In the genomic region with DNA sequence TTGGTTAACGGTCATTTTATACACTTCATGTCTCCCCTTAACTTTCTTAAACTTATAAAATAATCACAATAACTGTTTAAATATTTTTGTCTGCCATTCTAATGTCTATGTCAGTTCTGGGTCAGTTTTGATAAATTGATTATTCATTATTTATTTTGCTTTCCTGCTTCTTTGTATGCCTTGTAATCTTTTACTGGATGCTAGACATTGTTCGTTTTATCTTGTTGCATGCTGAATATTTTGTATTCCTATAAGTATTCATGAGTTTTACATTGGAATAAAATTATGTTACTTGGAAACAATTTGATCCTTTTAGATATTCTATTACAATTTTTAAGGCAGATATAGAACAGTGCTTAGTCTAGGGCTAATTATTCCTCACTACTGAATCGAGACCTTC, we compare ENCODE assay signal across 25 cellular contexts.
"Had no signal": no experiment of that assay in that cellular context is flagged by ENCODE, and none has a peak within 500 bp of the region (broad histone marks: within the 10 kb centered on the region; RNA-seq: fewer than 3 reads in every experiment).

No MANE protein-coding gene starts in this region.

- H3K9me3 ChIP-seq: lower lobe of right lung, ovary, right atrium auricular region, right lobe of liver, thoracic aorta, tibial artery, upper lobe of right lung had no signal

- H3K27ac ChIP-seq: left lung, lower lobe of right lung, ovary, right atrium auricular region, right lobe of liver, suprapubic skin, thoracic aorta, tibial artery, upper lobe of right lung had no signal

- DNase-seq: hippocampal formation; immature natural killer cell; kidney; left colon; left lung; lower lobe of right lung; mammary epithelial cell; mesenchymal stem cell; naive thymus-derived CD8-positive, alpha-beta T cell; ovary; right lobe of liver; stimulated activated CD4-positive, alpha-beta T cell treated with anti-CD3 and anti-CD28 coated beads, Interleukin-2, amount 100 ng/mL, for 24 hours; stimulated activated CD4-positive, alpha-beta T cell treated with anti-CD3 and anti-CD28 coated beads, Interleukin-4, amount 100 ng/mL, for 24 hours; stimulated activated naive CD4-positive, alpha-beta T cell; tibial artery; trophoblast cell; upper lobe of right lung had no signal

- H3K4me1 ChIP-seq: left lung, lower lobe of right lung, right atrium auricular region, right lobe of liver, suprapubic skin, tibial artery, upper lobe of right lung had no signal

- ATAC-seq: left colon; left lung; lower lobe of right lung; naive thymus-derived CD8-positive, alpha-beta T cell; right lobe of liver; stimulated activated effector memory CD8-positive, alpha-beta T cell treated with anti-CD3 and anti-CD28 coated beads, Interleukin-12 subunit alpha, Interleukin-12 subunit beta, amount 100 ng/mL, for 72 hours; upper lobe of right lung had no signal

- H3K36me3 Mint-ChIP-seq: naive thymus-derived CD8-positive, alpha-beta T cell; stimulated activated effector memory CD8-positive, alpha-beta T cell treated with anti-CD3 and anti-CD28 coated beads, Interleukin-12 subunit alpha, Interleukin-12 subunit beta, amount 100 ng/mL, for 72 hours had no signal

- H3K4me3 Mint-ChIP-seq: immature natural killer cell; naive thymus-derived CD8-positive, alpha-beta T cell; nephron; stimulated activated effector memory CD8-positive, alpha-beta T cell treated with anti-CD3 and anti-CD28 coated beads, Interleukin-12 subunit alpha, Interleukin-12 subunit beta, amount 100 ng/mL, for 72 hours; stimulated activated naive CD8-positive, alpha-beta T cell treated with anti-CD3 and anti-CD28 coated beads, Interleukin-15, Interleukin-2, amounts not matched to agents 100 ng/mL and 50 ng/mL, for 24 hours had no signal

- H3K4me1 Mint-ChIP-seq: immature natural killer cell; naive thymus-derived CD8-positive, alpha-beta T cell; stimulated activated effector memory CD8-positive, alpha-beta T cell treated with anti-CD3 and anti-CD28 coated beads, Interleukin-12 subunit alpha, Interleukin-12 subunit beta, amount 100 ng/mL, for 72 hours had no signal

- H3K27ac Mint-ChIP-seq: immature natural killer cell; naive thymus-derived CD8-positive, alpha-beta T cell; nephron; stimulated activated effector memory CD8-positive, alpha-beta T cell treated with anti-CD3 and anti-CD28 coated beads, Interleukin-12 subunit alpha, Interleukin-12 subunit beta, amount 100 ng/mL, for 72 hours; stimulated activated naive CD8-positive, alpha-beta T cell treated with anti-CD3 and anti-CD28 coated beads, Interleukin-15, Interleukin-2, amounts not matched to agents 100 ng/mL and 50 ng/mL, for 24 hours had no signal

- H3K27me3 ChIP-seq: left lung, ovary, right atrium auricular region, right lobe of liver, suprapubic skin, tibial artery, upper lobe of right lung had no signal

- H3K36me3 ChIP-seq: left lung, lower lobe of right lung, ovary, right atrium auricular region, right lobe of liver, suprapubic skin, thoracic aorta, tibial artery, upper lobe of right lung had no signal

- H3K27me3 Mint-ChIP-seq: naive thymus-derived CD8-positive, alpha-beta T cell; progenitor cell of endocrine pancreas; stimulated activated naive CD8-positive, alpha-beta T cell treated with anti-CD3 and anti-CD28 coated beads, Interleukin-15, Interleukin-2, amounts not matched to agents 100 ng/mL and 50 ng/mL, for 24 hours had no signal

- H3K4me2 ChIP-seq: smooth muscle cell had no signal

- H3K4me3 ChIP-seq: left lung, lower lobe of right lung, ovary, right atrium auricular region, right lobe of liver, smooth muscle cell, suprapubic skin, thoracic aorta, tibial artery, upper lobe of right lung had no signal
